In genomic region chr5:36584009-36584875, GRCh38 we compare ENCODE assay signal across 21 cellular contexts. TPM values are rescaled to one million over a fixed set of nuclear protein-coding genes. Genes with fewer than 3 reads are reported as not detected.
DNase-seq lines count a peak whose midpoint lies in the region; ATAC-seq, FAIRE-seq and TF ChIP-seq lines count a peak whose summit lies in the region.
"Had no signal": no experiment of that assay in that cellular context is flagged by ENCODE, and none has a peak within 500 bp of the region (broad histone marks: within the 10 kb centered on the region; RNA-seq: fewer than 3 reads in every experiment).

No MANE protein-coding gene starts in this region.

- H3K9me3 Mint-ChIP-seq in neural progenitor cell = peaks cover 4% of the 10 kb centered on the region
- H3K9me3 Mint-ChIP-seq: CD4-positive, alpha-beta T cell had no signal

- ATAC-seq in left colon = no peak
- ATAC-seq: PC-3 had no signal

- no peak overlapping the region for H2BK5ac ChIP-seq in H1 (ENCODE audit: low read depth, low read length)

- H3K27ac ChIP-seq in HEK293 (ENCODE audit: extremely low read depth, low read depth, low read length) (no peak overlapping the region), H1 (ENCODE audit: low read depth, low read length) (no peak overlapping the region), neural progenitor cell (no peak overlapping the region), substantia nigra (ENCODE audit: low read depth, low read length, poor library complexity, severe bottlenecking) (peak overlapping the region; percentile 76)
- H3K27ac ChIP-seq: GM23248, KMS-11 had no signal

- no peak overlapping the region for H3K9ac ChIP-seq in H1 (replicated peaks in 1 of 4; ENCODE audit: extremely low read depth in 1 of 4, low read depth in 3 of 4, low read length in 3 of 4)
- no peak overlapping the region for H3K9ac ChIP-seq in neural progenitor cell
- H3K9ac ChIP-seq: GM23248, KMS-11 had no signal

- TF ChIP-seq POLR2A in H1 (IDR thresholded peaks at IDR 0.05; ENCODE audit: control extremely low read depth in 1 of 2, low read depth in 2 of 2, low read length in 2 of 2) = no peak
- no peak for TF ChIP-seq POLR2A in GM12892 (IDR thresholded peaks at IDR 0.05; ENCODE audit: low read depth, low read length)

- H3K27me3 ChIP-seq in H1 (replicated peaks in 1 of 4; ENCODE audit: control insufficient read depth in 3 of 4, extremely low read depth in 1 of 4, insufficient read depth in 3 of 4, low read length in 3 of 4) (no peaks in the 10 kb centered on the region), neural progenitor cell (no peaks in the 10 kb centered on the region)

- no peaks in the 10 kb centered on the region for H3K36me3 Mint-ChIP-seq in neural progenitor cell

- H2AK5ac ChIP-seq in H1 (ENCODE audit: low read depth, low read length) = no peak overlapping the region; the same call in 1 of the 2 replicates

- H2BK20ac ChIP-seq in H1 (ENCODE audit: low read length) = no peak overlapping the region

- H4K8ac ChIP-seq in H1 (ENCODE audit: extremely low read depth, insufficient read depth, low read length) = no peak overlapping the region

- peak overlapping the region; percentile 12 for H4K91ac ChIP-seq in H1 (replicated peaks; ENCODE audit: insufficient read length, low read length)

- H3K79me1 ChIP-seq in H1 (ENCODE audit: low read depth, low read length) = no peaks in the 10 kb centered on the region

- H4K5ac ChIP-seq in H1 (ENCODE audit: insufficient read length, low read depth, low read length) = no peak overlapping the region

- H3K36me3 ChIP-seq in HEK293 (ENCODE audit: control insufficient read depth in 2 of 2, insufficient read depth in 1 of 2, low read length in 2 of 2) = no peaks in the 10 kb centered on the region
- H3K36me3 ChIP-seq in H1 (ENCODE audit: control insufficient read depth in 2 of 4, insufficient read depth in 4 of 4, low read length in 3 of 4) = no peaks in the 10 kb centered on the region
- H3K36me3 ChIP-seq in neural progenitor cell = no peaks in the 10 kb centered on the region

- 82% methylated on average over 10 of the region's 10 CpGs; no CpG with 5 or more reads in 1 of the 2 experiments for WGBS in H1 (ENCODE audit: extremely low coverage in 1 of 2, insufficient coverage in 1 of 2, insufficient read length in 1 of 2, insufficient replicate concordance in 2 of 2, low coverage in 1 of 2, low lambda C conversion rate in 2 of 2, missing lambda C conversion rate in 1 of 2), 2 experiments

- no peak for DNase-seq in H1 (ENCODE audit: low read depth in 1 of 2, low spot score in 2 of 2)
- peak; percentile 27 for DNase-seq in neural progenitor cell (ENCODE audit: low spot score)
- peak in 12 of 49 donors; percentile 10 to 47 (median 22) for DNase-seq in substantia nigra (lab: John Stamatoyannopoulos, UW)
- no peak for DNase-seq in GM12892 (ENCODE audit: insufficient read length)
- no peak for DNase-seq in left colon
- no peak for DNase-seq in AG20443 (ENCODE audit: low spot score)
- DNase-seq in frontal cortex (ENCODE audit: low spot score in 2 of 2) = no peak
- DNase-seq: Caco-2; CD4-positive, alpha-beta T cell; GF-D8; GM23248; NCI-H1417 treated with DMSO at 0.1 percent for 48 hours; NCI-H1930; NCI-H345; NCI-H524 treated with DMSO at 0.1 percent for 48 hours; PC-3; RPMI8226; SHP77 treated with DMSO at 0.1 percent for 48 hours had no signal

- no peak for TF ChIP-seq EP300 in H1 (IDR thresholded peaks at IDR 0.05; ENCODE audit: borderline replicate concordance in 1 of 2, low read depth in 2 of 2, low read length in 2 of 2)

- H3K4me1 ChIP-seq in HEK293 (ENCODE audit: control insufficient read depth, insufficient read depth, low read length) (no peaks in the 10 kb centered on the region), H1 (replicated peaks in 1 of 4; ENCODE audit: control insufficient read depth in 3 of 4, insufficient read depth in 4 of 4, low read length in 3 of 4) (peaks cover 0 to 2% (median 0%) of the 10 kb centered on the region in 4 experiments; a peak in 1 of 7 replicates), neural progenitor cell (peaks cover 9% of the 10 kb centered on the region)

- H3K56ac ChIP-seq in H1 (replicated peaks; ENCODE audit: insufficient read length, low read depth, low read length) = no peak overlapping the region

- FAIRE-seq in H1 (lab: Jason Lieb, UNC) (no peak), GM12892 (lab: Jason Lieb, UNC) (no peak), frontal cortex (lab: Jason Lieb, UNC) (no peak)

- no peaks in the 10 kb centered on the region for H4K20me1 ChIP-seq in H1 (replicated peaks in 1 of 2; ENCODE audit: control insufficient read depth in 1 of 2, insufficient read depth in 2 of 2, low read length in 2 of 2)
- H4K20me1 ChIP-seq in neural progenitor cell (ENCODE audit: low read depth) = no peaks in the 10 kb centered on the region

- H3F3A ChIP-seq in neural progenitor cell (ENCODE audit: low read depth) = no peaks in the 10 kb centered on the region

- no peaks in the 10 kb centered on the region for H3K23me2 ChIP-seq in H1 (ENCODE audit: low read depth, low read length)

- H3K4me3 ChIP-seq in HEK293 (ENCODE audit: low read depth, low read length) (no peak overlapping the region), H1 (ENCODE audit: extremely low read depth in 1 of 4, insufficient read depth in 2 of 4, low read depth in 3 of 4, low read length in 4 of 4) (no peak overlapping the region), neural progenitor cell (no peak overlapping the region)
- H3K4me3 ChIP-seq: GM23248 had no signal

- no peak overlapping the region for H2BK12ac ChIP-seq in H1 (ENCODE audit: low read depth, low read length)

- no peak overlapping the region for H2BK15ac ChIP-seq in H1 (ENCODE audit: low read length)

- no peak overlapping the region for H3K14ac ChIP-seq in H1 (ENCODE audit: insufficient read length)

- H3K79me2 ChIP-seq in H1 (ENCODE audit: control insufficient read depth in 1 of 2, insufficient read depth in 2 of 2, low read length in 2 of 2) (no peaks in the 10 kb centered on the region), neural progenitor cell (ENCODE audit: low read depth) (no peaks in the 10 kb centered on the region)

- H3K4ac ChIP-seq in H1 (replicated peaks; ENCODE audit: insufficient read length, low read depth, low read length) = no peak overlapping the region

- H2AFZ ChIP-seq in H1 (ENCODE audit: low read length) (peak overlapping the region; percentile 50), neural progenitor cell (replicated peaks) (peak overlapping the region; percentile 3)
- H2AFZ ChIP-seq: GM23248 had no signal

- H3K4me2 ChIP-seq in H1 (ENCODE audit: insufficient read depth in 1 of 2, low read depth in 2 of 2, low read length in 2 of 2) = no peak overlapping the region
- no peak overlapping the region for H3K4me2 ChIP-seq in neural progenitor cell
- H3K4me2 ChIP-seq: KMS-11 had no signal

- peaks cover 29% of the 10 kb centered on the region for H3K4me1 Mint-ChIP-seq in neural progenitor cell

- peak overlapping the region; percentile 28 for H3K27ac Mint-ChIP-seq in neural progenitor cell
- H3K27ac Mint-ChIP-seq: CD4-positive, alpha-beta T cell had no signal

- CTCF ChIA-PET in HEK293 (lab: Yijun Ruan, JAX) = interaction anchor here (1.1 kb wide), 1 partner anchor 13 kb away, joined by 4 read pairs; no protein-coding TSS in a partner anchor
- CTCF ChIA-PET in H1 (lab: Charles Lee; ENCODE audit: partially characterized antibody) = interaction anchor here (1.0 to 1.6 kb wide), 5 partner anchors 13 to 109 kb away, joined by 3 to 4 read pairs (median 3); no protein-coding TSS in a partner anchor

- intact Hi-C loops in left colon (cut with DNase I, micrococcal nuclease) = no loop called here

- no peak overlapping the region for H3K18ac ChIP-seq in H1 (ENCODE audit: extremely low read depth, low read length)

- TF ChIP-seq CTCF in HEK293 (tag by site-specific recombination; IDR thresholded peaks at IDR 0.05) (no peak), H1 (IDR thresholded peaks at IDR 0.05; ENCODE audit: control extremely low read depth in 1 of 3, insufficient read depth in 1 of 3, low read depth in 1 of 3, low read length in 3 of 3) (no peak), neural progenitor cell (IDR thresholded peaks at IDR 0.05) (no peak)

- no peak overlapping the region for H3K4me3 Mint-ChIP-seq in neural progenitor cell
- H3K4me3 Mint-ChIP-seq: CD4-positive, alpha-beta T cell had no signal

- TF ChIP-seq RAD21 in H1 (IDR thresholded peaks at IDR 0.05 in 1 of 2, conservative IDR thresholded peaks at IDR 0.05 in 1 of 2; ENCODE audit: low read depth in 2 of 2, low read length in 2 of 2) = no peak

- no peak overlapping the region for H3K23ac ChIP-seq in H1 (ENCODE audit: insufficient read length)

- H3K27me3 Mint-ChIP-seq in neural progenitor cell (ENCODE audit: insufficient read depth, low read depth) = no peaks in the 10 kb centered on the region

- H2BK120ac ChIP-seq in H1 (replicated peaks; ENCODE audit: low read depth, low read length) = no peak overlapping the region

- POLR2A ChIA-PET in HEK293 (lab: Yijun Ruan, JAX) = no interaction called here
- POLR2A ChIA-PET in H1 (lab: Charles Lee; ENCODE audit: partially characterized antibody) = interaction anchor here (1.5 kb wide), 1 partner anchor 10 kb away, joined by 3 read pairs; no protein-coding TSS in a partner anchor

- H3K9me3 ChIP-seq in HEK293 (ENCODE audit: control insufficient read depth, insufficient read depth, low read depth, low read length) (no peaks in the 10 kb centered on the region), H1 (ENCODE audit: insufficient read depth in 2 of 2, low read depth in 1 of 2, low read length in 1 of 2) (no peaks in the 10 kb centered on the region), neural progenitor cell (ENCODE audit: low read depth) (no peaks in the 10 kb centered on the region)
- H3K9me3 ChIP-seq: Caco-2 had no signal

TF ChIP-seq in HEK293, 187 proteins besides CTCF, POLR2A, EP300 and RAD21 (continues in another document):
- TF ChIP-seq EGR2 (tag by site-specific recombination; IDR thresholded peaks at IDR 0.05; ENCODE audit: low read depth) (peak; percentile 63), SCRT1 (tag by site-specific recombination; IDR thresholded peaks at IDR 0.05; ENCODE audit: borderline replicate concordance) (no peak)

TF ChIP-seq in H1, 55 proteins besides CTCF, POLR2A, EP300 and RAD21 (continues in another document):
- no peak for TF ChIP-seq RNF2 (IDR thresholded peaks at IDR 0.05; ENCODE audit: borderline replicate concordance, low read depth, low read length, missing control alignments, poor library complexity, severe bottlenecking)
- TF ChIP-seq KDM5A (IDR thresholded peaks at IDR 0.05; ENCODE audit: low read length) = no peak

RNA-seq across cellular contexts. Expression of gene SLC1A3, which starts 22.2 kb away (rescaled TPM):
- total RNA-seq in H1 (2021; fragmentation: NEBNext Ultra II Directional; extraction: Animal tissue kit (Norgen Biotek cat#: 25700)) = 30.6 and 35.3 TPM in 2 replicates
- 16.8 and 26.7 TPM in 2 replicates for polyA plus RNA-seq in H1 (2011; rRNA removed)
- 19.4 TPM for polyA plus RNA-seq in H1 (2011; cell fraction: cytosol; rRNA removed)
- 48.8 TPM for polyA plus RNA-seq in H1 (2011; cell fraction: nucleus; rRNA removed)
- 17.9 to 33.3 TPM (median 27.4 TPM) in 4 replicates for polyA plus RNA-seq in H1 (2012, experiment 1 of 2)
- polyA plus RNA-seq in H1 (2012, experiment 2 of 2) = 2.4 TPM
- polyA plus RNA-seq in H1 (2013, experiment 1 of 2) = 19.4 TPM
- polyA plus RNA-seq in H1 (2013, experiment 2 of 2) = 18.4 TPM
- polyA minus RNA-seq in H1 (2011; rRNA and poly(A)+ RNA removed) = 65.9 and 87.3 TPM in 2 replicates
- 28.1 TPM for polyA minus RNA-seq in H1 (2011; cell fraction: cytosol; rRNA and poly(A)+ RNA removed)
- 127 TPM for polyA minus RNA-seq in H1 (2011; cell fraction: nucleus; rRNA and poly(A)+ RNA removed)
- total RNA-seq in neural progenitor cell (ENCODE audit: low replicate concordance) (6.7 and 8.5 TPM in 2 replicates), left colon (1 to 10 TPM; 1.8 to 2.2 TPM), frontal cortex (161 TPM)
- polyA plus RNA-seq in GM12892 (2012; ENCODE audit: missing spikeins) = not detected
- total RNA-seq: CD4-positive, alpha-beta T cell; HT-29 had no signal
